Comparison of ENCODE assay signal across 10 cellular contexts in genomic region chr17:31495049-31495885, GRCh38.
DNase-seq lines count a peak whose midpoint lies in the region; ATAC-seq and TF ChIP-seq lines count a peak whose summit lies in the region.
"Had no signal": no experiment of that assay in that cellular context is flagged by ENCODE, and none has a peak within 500 bp of the region (broad histone marks: within the 10 kb centered on the region; RNA-seq: fewer than 3 reads in every experiment).

No MANE protein-coding gene starts in this region.

- H3K27me3 ChIP-seq in Panc1 (ENCODE audit: control insufficient read depth, insufficient read depth, low read length) (no peaks in the 10 kb centered on the region), hepatocyte (no peaks in the 10 kb centered on the region), esophagus muscularis mucosa (peaks cover 0 to 16% (median 0%) of the 10 kb centered on the region in 4 donors)

- DNase-seq in Right ventricle myocardium inferior (ENCODE audit: missing footprints) (no peak), cardiac septum (ENCODE audit: low spot score) (no peak), Panc1 (ENCODE audit: low read depth, low spot score) (no peak), hepatocyte (ENCODE audit: low spot score) (no peak), KG1 (lab: John Stamatoyannopoulos, UW) (no peak), esophagus muscularis mucosa (ENCODE audit: extremely low spot score) (no peak)
- DNase-seq: DMS53, GM23248 had no signal

- H3K4me1 ChIP-seq in Panc1 (ENCODE audit: control insufficient read depth, insufficient read depth, low read length) (peaks cover 16% of the 10 kb centered on the region), hepatocyte (ENCODE audit: insufficient read depth) (peaks cover 41% of the 10 kb centered on the region), urinary bladder (ENCODE audit: insufficient read depth) (no peaks in the 10 kb centered on the region), esophagus muscularis mucosa (peaks cover 0 to 14% (median 5%) of the 10 kb centered on the region in 4 donors)

- H3K4me2 ChIP-seq in hepatocyte: no peak overlapping the region

- H3K79me2 ChIP-seq in hepatocyte: peaks cover 87% of the 10 kb centered on the region

- no peak for TF ChIP-seq CTCF in Panc1 (IDR thresholded peaks at IDR 0.05)
- no peak for TF ChIP-seq CTCF in hepatocyte (IDR thresholded peaks at IDR 0.05; ENCODE audit: poor library complexity)
- TF ChIP-seq CTCF in esophagus muscularis mucosa (IDR thresholded peaks at IDR 0.05): no peak

- no TSS peak for BruUV-seq in Panc1 (replicated peaks; lab: Mats Ljungman, UMichigan)

- H4K20me1 ChIP-seq in hepatocyte (ENCODE audit: insufficient read depth, poor library complexity, severe bottlenecking): peaks cover 14% of the 10 kb centered on the region

- in situ Hi-C loops in Panc1 (cut with HindIII; ENCODE audit: low pct_unique_long_range_greater_than_20kb, low sequenced_read_pairs): no loop called here

- WGBS in hepatocyte (ENCODE audit: low lambda C conversion rate, missing lambda C conversion rate): 92% methylated on average over 10 of the region's 10 CpGs
- 84% methylated on average over 10 of the region's 10 CpGs for WGBS in urinary bladder
- WGBS in esophagus muscularis mucosa: 96% methylated on average over 9 of the region's 10 CpGs

- no peak for TF ChIP-seq EP300 in esophagus muscularis mucosa (IDR thresholded peaks at IDR 0.05)

- H3K9me2 ChIP-seq in hepatocyte (replicated peaks; ENCODE audit: insufficient read depth): no peaks in the 10 kb centered on the region

- intact Hi-C loops in Right ventricle myocardium inferior (cut with DNase I) (no loop called here), cardiac septum (cut with DNase I) (no loop called here), Panc1 (cut with micrococcal nuclease; ENCODE audit: unreplicated experiment) (no loop called here), esophagus muscularis mucosa (cut with DNase I) (no loop called here)

- POLR2A ChIA-PET in Panc1 (lab: Charles Lee): no interaction called here

- CTCF ChIA-PET in Panc1 (lab: Charles Lee): interaction anchor here (0.5 kb wide), 1 partner anchor 112 kb away, joined by 3 read pairs; no protein-coding TSS in a partner anchor

- H3K4me3 ChIP-seq in Panc1 (ENCODE audit: low read depth in 2 of 2, low read length in 2 of 2) (no peak overlapping the region), hepatocyte (no peak overlapping the region), urinary bladder (ENCODE audit: low read depth, low read length) (no peak overlapping the region), esophagus muscularis mucosa (no peak overlapping the region)
- H3K4me3 ChIP-seq: GM23248 had no signal

- no peak for TF ChIP-seq POLR2A in esophagus muscularis mucosa (IDR thresholded peaks at IDR 0.05; ENCODE audit: low read depth)

- no peaks in the 10 kb centered on the region for H3K9me3 ChIP-seq in Panc1 (ENCODE audit: control insufficient read depth, insufficient read depth, low read depth, low read length)
- no peaks in the 10 kb centered on the region for H3K9me3 ChIP-seq in hepatocyte (ENCODE audit: low read depth)
- H3K9me3 ChIP-seq in esophagus muscularis mucosa: no peaks in the 10 kb centered on the region

- ATAC-seq in Right ventricle myocardium inferior (peak; percentile 53), Panc1 (0 out of 2 replicates have a peak, but pooled peaks have one; percentile 16), GM18907 (IDR thresholded peaks at IDR 0.05; ENCODE audit: unreplicated experiment) (no peak)

- H3K36me3 ChIP-seq in Panc1 (ENCODE audit: control insufficient read depth, insufficient read depth, low read length): no peaks in the 10 kb centered on the region
- H3K36me3 ChIP-seq in hepatocyte (replicated peaks; ENCODE audit: insufficient read depth, low read depth): no peaks in the 10 kb centered on the region
- H3K36me3 ChIP-seq in urinary bladder (ENCODE audit: insufficient read depth): no peaks in the 10 kb centered on the region
- H3K36me3 ChIP-seq in esophagus muscularis mucosa: no peaks in the 10 kb centered on the region

- H3K27ac ChIP-seq in Panc1 (ENCODE audit: low read length) (no peak overlapping the region), hepatocyte (peak overlapping the region; percentile 37), urinary bladder (ENCODE audit: low read depth) (peak overlapping the region; percentile 49), esophagus muscularis mucosa (replicated peaks in 1 of 4) (no peak overlapping the region)
- H3K27ac ChIP-seq: GM23248 had no signal

- no peak overlapping the region for H2AFZ ChIP-seq in hepatocyte
- H2AFZ ChIP-seq: GM23248 had no signal

Comparison
In these comparisons a context has a peak if more than half of its experiments do, and no peak if none do; other contexts are left out.
1. H3K27ac ChIP-seq: peak in hepatocyte (single experiment) and urinary bladder (single experiment); none in Panc1 (single experiment) and esophagus muscularis mucosa (0 of 4).